In genomic region chr20:760751-761417, GRCh38 we compare ENCODE assay signal across 9 cellular contexts. TPM values are rescaled to one million over a fixed set of nuclear protein-coding genes. Genes with fewer than 3 reads are reported as not detected.
DNase-seq lines count a peak whose midpoint lies in the region; ATAC-seq and TF ChIP-seq lines count a peak whose summit lies in the region.
"Had no signal": no experiment of that assay in that cellular context is flagged by ENCODE, and none has a peak within 500 bp of the region (broad histone marks: within the 10 kb centered on the region; RNA-seq: fewer than 3 reads in every experiment).

No MANE protein-coding gene starts in this region.

- H3K4me1 Mint-ChIP-seq in activated CD8-positive, alpha-beta T cell treated with anti-CD3 and anti-CD28 coated beads, Interleukin-2, amount 10 ng/mL, durations not matched to agents 7 days and 5 days (ENCODE audit: low read depth) = peaks cover 6% of the 10 kb centered on the region

- no peak overlapping the region for H3K27ac Mint-ChIP-seq in activated CD8-positive, alpha-beta T cell treated with anti-CD3 and anti-CD28 coated beads, Interleukin-2, amount 10 ng/mL, durations not matched to agents 7 days and 5 days
- H3K27ac Mint-ChIP-seq: activated naive CD8-positive, alpha-beta T cell had no signal

- peaks cover 20% of the 10 kb centered on the region for H3K27me3 ChIP-seq in cardiac muscle cell

- peaks cover 6% of the 10 kb centered on the region for H3K27me3 Mint-ChIP-seq in activated CD8-positive, alpha-beta T cell treated with anti-CD3 and anti-CD28 coated beads, Interleukin-2, amount 10 ng/mL, durations not matched to agents 7 days and 5 days (ENCODE audit: low read depth)
- H3K27me3 Mint-ChIP-seq: activated naive CD8-positive, alpha-beta T cell had no signal

- DNase-seq in Right ventricle myocardium inferior (ENCODE audit: missing footprints) (no peak), cardiac septum (ENCODE audit: low spot score) (no peak), cardiac muscle cell (ENCODE audit: low read depth in 1 of 2, low spot score in 1 of 2) (peak; percentile 42 to 70), NCI-H2081 treated with DMSO at 0.1 percent for 48 hours (lab: John Stamatoyannopoulos, UW) (no peak)
- DNase-seq in activated CD8-positive, alpha-beta T cell treated with anti-CD3 and anti-CD28 coated beads, Interleukin-2, amount 10 ng/mL, durations not matched to agents 7 days and 5 days = peak; percentile 39
- peak; percentile 12 to 36 for DNase-seq in stimulated activated CD4-positive, alpha-beta T cell treated with anti-CD3 and anti-CD28 coated beads, Interleukin-15, amount 100 ng/mL, for 48 hours (ENCODE audit: low read depth in 2 of 2)

- CTCF ChIA-PET in activated CD8-positive, alpha-beta T cell treated with anti-CD3 and anti-CD28 coated beads, Interleukin-2, amount 10 ng/mL, durations not matched to agents 7 days and 5 days (lab: Charles Lee) = interaction anchor here (1.0 to 1.9 kb wide), 4 partner anchors 9 to 123 kb away, joined by 3 to 12 read pairs (median 7); no protein-coding TSS in a partner anchor

- peak; percentile 77 for TF ChIP-seq CTCF in cardiac muscle cell (IDR thresholded peaks at IDR 0.05; ENCODE audit: low read depth, low read length)

- intact Hi-C loops in Right ventricle myocardium inferior (cut with DNase I) (no loop called here), cardiac septum (cut with DNase I) (no loop called here)

- H3K4me1 ChIP-seq in cardiac muscle cell (ENCODE audit: low read depth) = no peaks in the 10 kb centered on the region

- no peak overlapping the region for H3K4me3 Mint-ChIP-seq in activated CD8-positive, alpha-beta T cell treated with anti-CD3 and anti-CD28 coated beads, Interleukin-2, amount 10 ng/mL, durations not matched to agents 7 days and 5 days
- H3K4me3 Mint-ChIP-seq: activated naive CD8-positive, alpha-beta T cell had no signal

- no peaks in the 10 kb centered on the region for H3K36me3 Mint-ChIP-seq in activated CD8-positive, alpha-beta T cell treated with anti-CD3 and anti-CD28 coated beads, Interleukin-2, amount 10 ng/mL, durations not matched to agents 7 days and 5 days (ENCODE audit: low read depth)
- H3K36me3 Mint-ChIP-seq: activated naive CD8-positive, alpha-beta T cell had no signal

- H3K9me3 ChIP-seq in cardiac muscle cell (ENCODE audit: low read depth) = no peaks in the 10 kb centered on the region

- no peaks in the 10 kb centered on the region for H3K36me3 ChIP-seq in cardiac muscle cell

- no peak overlapping the region for H3K4me3 ChIP-seq in cardiac muscle cell

- no peaks in the 10 kb centered on the region for H3K9me3 Mint-ChIP-seq in activated CD8-positive, alpha-beta T cell treated with anti-CD3 and anti-CD28 coated beads, Interleukin-2, amount 10 ng/mL, durations not matched to agents 7 days and 5 days (ENCODE audit: insufficient read depth)

- H3K27ac ChIP-seq in cardiac muscle cell = no peak overlapping the region

- ATAC-seq in Right ventricle myocardium inferior = peak; percentile 40
- peak; percentile 65 for ATAC-seq in activated CD8-positive, alpha-beta T cell treated with anti-CD3 and anti-CD28 coated beads, Interleukin-2, amount 10 ng/mL, durations not matched to agents 7 days and 5 days
- ATAC-seq in GM21390 (IDR thresholded peaks at IDR 0.05; ENCODE audit: unreplicated experiment) = no peak
- ATAC-seq in GM19324 (IDR thresholded peaks at IDR 0.05; ENCODE audit: low FRiP score, unreplicated experiment) = no peak

- POLR2A ChIA-PET in activated CD8-positive, alpha-beta T cell treated with anti-CD3 and anti-CD28 coated beads, Interleukin-2, amount 10 ng/mL, durations not matched to agents 7 days and 5 days (lab: Charles Lee) = no interaction called here

RNA-seq across cellular contexts. Expression of gene SLC52A3, which starts 7.4 kb away (rescaled TPM):
- total RNA-seq in Right ventricle myocardium inferior (2.7 TPM), cardiac septum (2.8 TPM), cardiac muscle cell (0.12 TPM in 1 of 2 replicates, not detected in the other)
- total RNA-seq in activated CD8-positive, alpha-beta T cell treated with anti-CD3 and anti-CD28 coated beads, Interleukin-2, amount 10 ng/mL, durations not matched to agents 7 days and 5 days = not detected
- not detected in 2 replicates for polyA plus RNA-seq in cardiac muscle cell

Comparison
In these comparisons a context has a peak if more than half of its experiments do, and no peak if none do; other contexts are left out.
1. DNase-seq: peak in activated CD8-positive, alpha-beta T cell treated with anti-CD3 and anti-CD28 coated beads, Interleukin-2, amount 10 ng/mL, durations not matched to agents 7 days and 5 days (single experiment), cardiac muscle cell (2 of 2) and stimulated activated CD4-positive, alpha-beta T cell treated with anti-CD3 and anti-CD28 coated beads, Interleukin-15, amount 100 ng/mL, for 48 hours (2 of 2); none in Right ventricle myocardium inferior (single experiment), cardiac septum (single experiment) and NCI-H2081 treated with DMSO at 0.1 percent for 48 hours (single experiment).
2. ATAC-seq: peak in Right ventricle myocardium inferior (single experiment) and activated CD8-positive, alpha-beta T cell treated with anti-CD3 and anti-CD28 coated beads, Interleukin-2, amount 10 ng/mL, durations not matched to agents 7 days and 5 days (single experiment); none in GM21390 (single experiment) and GM19324 (single experiment).